In genomic region chr5:119070828-119071572, GRCh38 we compare ENCODE assay signal across 1 cellular context.
TF ChIP-seq lines count a peak whose summit lies in the region.

Gene DMXL1 (plus strand): TSS chr5:119071087. CDS start chr5:119071570, 483 bp downstream.

TF ChIP-seq in HEK293, 187 proteins besides CTCF, POLR2A, EP300 and RAD21 (continued from another document and continues in another):
- TF ChIP-seq ZNF280D (tag by site-specific recombination; IDR thresholded peaks at IDR 0.05): no peak
- TF ChIP-seq AEBP2 (tag by site-specific recombination; IDR thresholded peaks at IDR 0.05; ENCODE audit: borderline replicate concordance): no peak
- no peak for TF ChIP-seq ZNF830 (tag by site-specific recombination; IDR thresholded peaks at IDR 0.05; ENCODE audit: low read depth)
- no peak for TF ChIP-seq ZSCAN18 (tag by site-specific recombination; IDR thresholded peaks at IDR 0.05)
- no peak for TF ChIP-seq ZNF416 (tag by site-specific recombination; IDR thresholded peaks at IDR 0.05)
- TF ChIP-seq ZXDB (tag by site-specific recombination; IDR thresholded peaks at IDR 0.05): peak; percentile 84
- TF ChIP-seq ZNF335 (tag by site-specific recombination; conservative IDR thresholded peaks at IDR 0.05): 0 out of 2 replicates have a peak, but pooled peaks have one; percentile 0
- no peak for TF ChIP-seq ZNF544 (tag by site-specific recombination; IDR thresholded peaks at IDR 0.05)
- TF ChIP-seq ZNF580 (tag by site-specific recombination; IDR thresholded peaks at IDR 0.05): 0 out of 2 replicates have a peak, but pooled peaks have one; percentile 24
- TF ChIP-seq ZNF521 (tag by site-specific recombination; IDR thresholded peaks at IDR 0.05): no peak
- TF ChIP-seq ZNF324 (tag by site-specific recombination; IDR thresholded peaks at IDR 0.05): peak; percentile 87; the same call in 1 of the 2 replicates
- no peak for TF ChIP-seq HOXA7 (CRISPR knock-in tag; IDR thresholded peaks at IDR 0.05; ENCODE audit: borderline replicate concordance)
- TF ChIP-seq ZSCAN4 (tag by site-specific recombination; IDR thresholded peaks at IDR 0.05): peak; percentile 11; the same call in 1 of the 2 replicates
- no peak for TF ChIP-seq ZNF274 (IDR thresholded peaks at IDR 0.05; ENCODE audit: low read length)
- TF ChIP-seq ZNF274 (tag by site-specific recombination; IDR thresholded peaks at IDR 0.05; ENCODE audit: borderline replicate concordance): no peak
- TF ChIP-seq ZNF350 (tag by site-specific recombination; IDR thresholded peaks at IDR 0.05): no peak; the same call in 1 of the 2 replicates
- peak; percentile 32; the same call in 1 of the 2 replicates for TF ChIP-seq PRDM6 (tag by site-specific recombination; IDR thresholded peaks at IDR 0.05)
- TF ChIP-seq INSM2 (tag by site-specific recombination; IDR thresholded peaks at IDR 0.05): peak; percentile 67; the same call in 1 of the 2 replicates
- no peak for TF ChIP-seq ZNF18 (tag by site-specific recombination; IDR thresholded peaks at IDR 0.05)
- TF ChIP-seq KLF1 (tag by site-specific recombination; IDR thresholded peaks at IDR 0.05): peak; percentile 84
- peak; percentile 31; the same call in 1 of the 2 replicates for TF ChIP-seq MZF1 (tag by site-specific recombination; IDR thresholded peaks at IDR 0.05; ENCODE audit: borderline replicate concordance)
- TF ChIP-seq ZNF488 (tag by site-specific recombination; IDR thresholded peaks at IDR 0.05): no peak
- peak; percentile 50 for TF ChIP-seq ZNF843 (tag by site-specific recombination; IDR thresholded peaks at IDR 0.05)
- TF ChIP-seq ZNF555 (tag by site-specific recombination; conservative IDR thresholded peaks at IDR 0.05): no peak
- TF ChIP-seq ZNF571 (tag by site-specific recombination; IDR thresholded peaks at IDR 0.05): no peak
- peak; percentile 49; the same call in 1 of the 2 replicates for TF ChIP-seq ZBTB8A (tag by site-specific recombination; IDR thresholded peaks at IDR 0.05)
- no peak for TF ChIP-seq ZNF626 (tag by site-specific recombination; IDR thresholded peaks at IDR 0.05)
- TF ChIP-seq ZNF146 (tag by site-specific recombination; IDR thresholded peaks at IDR 0.05): peak; percentile 4; the same call in 1 of the 2 replicates
- TF ChIP-seq ZNF658 (tag by site-specific recombination; IDR thresholded peaks at IDR 0.05): no peak
- no peak for TF ChIP-seq TCF7L2 (IDR thresholded peaks at IDR 0.05; ENCODE audit: borderline replicate concordance, low read depth, low read length)
- TF ChIP-seq ZNF707 (tag by site-specific recombination; IDR thresholded peaks at IDR 0.05): no peak
- TF ChIP-seq FEZF1 (tag by site-specific recombination; IDR thresholded peaks at IDR 0.05): no peak
- TF ChIP-seq ZNF791 (tag by site-specific recombination; IDR thresholded peaks at IDR 0.05): no peak
- peak; percentile 91 for TF ChIP-seq ZBTB20 (tag by site-specific recombination; IDR thresholded peaks at IDR 0.05)
- no peak for TF ChIP-seq ZFP3 (tag by site-specific recombination; IDR thresholded peaks at IDR 0.05; ENCODE audit: low read depth)
- TF ChIP-seq ZNF514 (tag by site-specific recombination; IDR thresholded peaks at IDR 0.05): no peak
- TF ChIP-seq ZNF37A (tag by site-specific recombination; IDR thresholded peaks at IDR 0.05): no peak
- TF ChIP-seq ZSCAN5A (tag by site-specific recombination; IDR thresholded peaks at IDR 0.05): peak; percentile 93
- TF ChIP-seq ZNF169 (tag by site-specific recombination; IDR thresholded peaks at IDR 0.05): no peak
- no peak for TF ChIP-seq ZNF292 (tag by site-specific recombination; IDR thresholded peaks at IDR 0.05; ENCODE audit: borderline replicate concordance, low read depth)
- TF ChIP-seq ZNF10 (tag by site-specific recombination; IDR thresholded peaks at IDR 0.05): 0 out of 2 replicates have a peak, but pooled peaks have one; percentile 77
- TF ChIP-seq ZNF624 (tag by site-specific recombination; IDR thresholded peaks at IDR 0.05): no peak
- peak; percentile 82 for TF ChIP-seq KLF10 (tag by site-specific recombination; IDR thresholded peaks at IDR 0.05)
- no peak for TF ChIP-seq ZNF211 (tag by site-specific recombination; IDR thresholded peaks at IDR 0.05; ENCODE audit: low read depth)
- TF ChIP-seq BCL11B (tag by site-specific recombination; IDR thresholded peaks at IDR 0.05; ENCODE audit: low read depth): peak; percentile 74; the same call in 1 of the 2 replicates
- TF ChIP-seq KLF7 (tag by site-specific recombination; IDR thresholded peaks at IDR 0.05; ENCODE audit: borderline replicate concordance): peak; percentile 75; the same call in 1 of the 2 replicates
